Comparison of ENCODE assay signal across 11 cellular contexts in the genomic region with DNA sequence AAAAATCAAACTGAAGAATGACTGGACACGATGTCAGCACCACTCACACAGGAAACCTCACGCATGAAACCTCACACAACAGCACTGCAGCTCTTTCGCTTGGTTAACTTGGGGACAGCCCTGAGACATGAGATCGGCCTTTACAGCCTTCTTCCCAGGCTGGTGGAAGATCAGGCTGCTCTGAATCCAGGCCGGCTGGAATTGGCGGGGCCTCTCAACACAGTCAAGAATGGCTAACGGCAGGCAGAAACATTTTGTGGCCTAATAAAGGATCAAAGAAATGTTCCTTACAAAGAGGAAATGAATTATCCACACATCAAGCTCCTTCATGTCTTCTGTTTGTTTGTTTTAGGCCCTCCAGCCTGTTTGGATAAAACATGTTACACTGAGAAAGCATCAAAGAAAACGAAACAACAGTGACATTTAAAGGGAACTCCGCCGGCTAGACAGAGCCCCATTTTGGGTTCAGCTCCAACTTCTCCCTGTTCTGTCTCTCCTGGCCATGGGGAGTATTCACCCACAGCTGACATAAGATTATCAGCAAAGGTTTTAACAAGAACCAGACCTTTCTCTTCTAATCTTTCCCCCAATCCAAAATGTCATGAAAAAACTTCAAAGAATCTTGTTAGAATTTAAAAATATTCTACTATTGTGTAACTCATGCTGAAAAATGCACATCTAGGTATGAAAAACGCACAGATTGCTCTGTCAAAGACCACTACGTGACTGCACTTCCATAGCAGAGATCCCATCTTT.
DNase-seq lines count a peak whose midpoint lies in the region; ATAC-seq and TF ChIP-seq lines count a peak whose summit lies in the region.
"Had no signal": no experiment of that assay in that cellular context is flagged by ENCODE, and none has a peak within 500 bp of the region (broad histone marks: within the 10 kb centered on the region; RNA-seq: fewer than 3 reads in every experiment).

No MANE protein-coding gene starts in this region.

- TF ChIP-seq CTCF in brain microvascular endothelial cell (IDR thresholded peaks at IDR 0.05; ENCODE audit: low read depth, low read length, missing control alignments) (no peak), GM10248 (IDR thresholded peaks at IDR 0.05; ENCODE audit: control extremely low read depth, extremely low read depth, low read depth, missing control alignments) (no peak)

- CTCF ChIA-PET in activated CD4-positive, alpha-beta T cell treated with anti-CD3 and anti-CD28 coated beads for 36 hours (lab: Charles Lee), result no interaction called here
- CTCF ChIA-PET in GM10248 (lab: Yijun Ruan, JAX), result interaction anchor here (1.3 to 2.1 kb wide), 2 partner anchors 9 to 19 kb away, joined by 3 to 7 read pairs; no protein-coding TSS in a partner anchor

- H3K27me3 Mint-ChIP-seq in activated CD4-positive, alpha-beta T cell treated with anti-CD3 and anti-CD28 coated beads for 36 hours, result no peaks in the 10 kb centered on the region
- H3K27me3 Mint-ChIP-seq in activated CD4-positive, alpha-beta T cell treated with anti-CD3 and anti-CD28 coated beads, Interleukin-2, amount 10 ng/mL, durations not matched to agents 24 days and 14 days, result no peaks in the 10 kb centered on the region

- POLR2A ChIA-PET in activated CD4-positive, alpha-beta T cell treated with anti-CD3 and anti-CD28 coated beads for 36 hours (lab: Charles Lee), result no interaction called here
- POLR2A ChIA-PET in GM10248 (lab: Yijun Ruan, JAX), result no interaction called here

- peak; percentile 40 for DNase-seq in activated CD4-positive, alpha-beta T cell treated with anti-CD3 and anti-CD28 coated beads for 36 hours
- no peak for DNase-seq in activated CD4-positive, alpha-beta T cell treated with anti-CD3 and anti-CD28 coated beads, Interleukin-2, amount 10 ng/mL, durations not matched to agents 24 days and 14 days
- DNase-seq in brain microvascular endothelial cell, result no peak
- DNase-seq in hepatic stellate cell (ENCODE audit: low spot score), result peak; percentile 55
- DNase-seq in substantia nigra (lab: John Stamatoyannopoulos, UW), result peak in 1 of 49 donors; percentile 25
- DNase-seq in amniotic stem cell (lab: John Stamatoyannopoulos, UW), result no peak
- DNase-seq in LoVo (ENCODE audit: low spot score), result no peak
- no peak for DNase-seq in GM10248 (ENCODE audit: extremely low spot score)
- DNase-seq: NCI-H187; stimulated activated naive CD4-positive, alpha-beta T cell treated with Interleukin-2 at 50 U/mL for 16 hours had no signal

- H3K27me3 ChIP-seq in brain microvascular endothelial cell (replicated peaks), result no peaks in the 10 kb centered on the region

- in situ Hi-C loops in brain microvascular endothelial cell (cut with HindIII; ENCODE audit: low pct_ligation_motif_present, low sequenced_read_pairs), result no loop called here

- H3K4me1 Mint-ChIP-seq in activated CD4-positive, alpha-beta T cell treated with anti-CD3 and anti-CD28 coated beads for 36 hours, result peaks cover 2% of the 10 kb centered on the region
- peaks cover 19% of the 10 kb centered on the region for H3K4me1 Mint-ChIP-seq in activated CD4-positive, alpha-beta T cell treated with anti-CD3 and anti-CD28 coated beads, Interleukin-2, amount 10 ng/mL, durations not matched to agents 24 days and 14 days

- H3K36me3 Mint-ChIP-seq in activated CD4-positive, alpha-beta T cell treated with anti-CD3 and anti-CD28 coated beads for 36 hours (ENCODE audit: low read depth), result peaks cover 14% of the 10 kb centered on the region
- H3K36me3 Mint-ChIP-seq in activated CD4-positive, alpha-beta T cell treated with anti-CD3 and anti-CD28 coated beads, Interleukin-2, amount 10 ng/mL, durations not matched to agents 24 days and 14 days (ENCODE audit: low read depth), result peaks cover 21% of the 10 kb centered on the region

- peak; percentile 88 for ATAC-seq in activated CD4-positive, alpha-beta T cell treated with anti-CD3 and anti-CD28 coated beads for 36 hours
- ATAC-seq: A549 had no signal

- H3K27ac Mint-ChIP-seq in activated CD4-positive, alpha-beta T cell treated with anti-CD3 and anti-CD28 coated beads for 36 hours, result no peak overlapping the region
- no peak overlapping the region for H3K27ac Mint-ChIP-seq in activated CD4-positive, alpha-beta T cell treated with anti-CD3 and anti-CD28 coated beads, Interleukin-2, amount 10 ng/mL, durations not matched to agents 24 days and 14 days

- H3K27ac ChIP-seq in brain microvascular endothelial cell (peak overlapping the region; percentile 57), substantia nigra (ENCODE audit: low read depth, low read length, poor library complexity, severe bottlenecking) (peak overlapping the region; percentile 9)
- H3K27ac ChIP-seq: A549 had no signal

- no peak overlapping the region for H3K4me3 Mint-ChIP-seq in activated CD4-positive, alpha-beta T cell treated with anti-CD3 and anti-CD28 coated beads for 36 hours
- H3K4me3 Mint-ChIP-seq in activated CD4-positive, alpha-beta T cell treated with anti-CD3 and anti-CD28 coated beads, Interleukin-2, amount 10 ng/mL, durations not matched to agents 24 days and 14 days, result no peak overlapping the region

- H3K9me3 Mint-ChIP-seq in activated CD4-positive, alpha-beta T cell treated with anti-CD3 and anti-CD28 coated beads for 36 hours (ENCODE audit: low read depth), result no peaks in the 10 kb centered on the region
- H3K9me3 Mint-ChIP-seq in activated CD4-positive, alpha-beta T cell treated with anti-CD3 and anti-CD28 coated beads, Interleukin-2, amount 10 ng/mL, durations not matched to agents 24 days and 14 days, result peaks cover 6% of the 10 kb centered on the region

- peak overlapping the region; percentile 3 for H3K4me3 ChIP-seq in brain microvascular endothelial cell (ENCODE audit: low read depth, low read length)
- H3K4me3 ChIP-seq: A549 had no signal

- intact Hi-C loops in activated CD4-positive, alpha-beta T cell treated with anti-CD3 and anti-CD28 coated beads for 36 hours (cut with DNase I, micrococcal nuclease), result no loop called here
- intact Hi-C loops in activated CD4-positive, alpha-beta T cell treated with anti-CD3 and anti-CD28 coated beads, Interleukin-2, amount 10 ng/mL, durations not matched to agents 24 days and 14 days (cut with micrococcal nuclease), result no loop called here

- H3K36me3 ChIP-seq in brain microvascular endothelial cell (replicated peaks), result no peaks in the 10 kb centered on the region

Comparison
In these comparisons a context has a peak if more than half of its experiments do, and no peak if none do; other contexts are left out.
1. DNase-seq: peak in activated CD4-positive, alpha-beta T cell treated with anti-CD3 and anti-CD28 coated beads for 36 hours (single experiment) and hepatic stellate cell (single experiment); none in activated CD4-positive, alpha-beta T cell treated with anti-CD3 and anti-CD28 coated beads, Interleukin-2, amount 10 ng/mL, durations not matched to agents 24 days and 14 days (single experiment), brain microvascular endothelial cell (single experiment), amniotic stem cell (single experiment), LoVo (single experiment) and GM10248 (single experiment).